Comparison of ENCODE assay signal across 8 cellular contexts in genomic region chr2:24359129-24359528, GRCh38. TPM values are rescaled to one million over a fixed set of nuclear protein-coding genes. Genes with fewer than 3 reads are reported as not detected.
DNase-seq lines count a peak whose midpoint lies in the region; ATAC-seq and TF ChIP-seq lines count a peak whose summit lies in the region.

No MANE protein-coding gene starts in this region.

- H4K20me1 ChIP-seq in Karpas-422 (ENCODE audit: insufficient read depth, low read depth, low read length), result no peaks in the 10 kb centered on the region

- H2AFZ ChIP-seq in Karpas-422 (ENCODE audit: low read length), result no peak overlapping the region

- H3K9me3 ChIP-seq in Karpas-422 (ENCODE audit: low read length), result no peaks in the 10 kb centered on the region

- H3K36me3 ChIP-seq in BJ (ENCODE audit: control insufficient read depth, insufficient read depth, low read length) (no peaks in the 10 kb centered on the region), Karpas-422 (ENCODE audit: insufficient read depth, low read length) (0 out of 2 replicates have a peak, but pooled peaks cover 5% of the 10 kb centered on the region)

- no peaks in the 10 kb centered on the region for H3K9me2 ChIP-seq in Karpas-422 (replicated peaks; ENCODE audit: insufficient read depth, low read length)

- H3K9me3 Mint-ChIP-seq in natural killer cell, result no peaks in the 10 kb centered on the region

- H3K4me2 ChIP-seq in Karpas-422 (ENCODE audit: low read depth, low read length, poor library complexity, severe bottlenecking), result peak overlapping the region; percentile 81

- peaks cover 37 to 40% of the 10 kb centered on the region in 2 donors for H3K4me1 Mint-ChIP-seq in natural killer cell

- H3K4me3 ChIP-seq in BJ (ENCODE audit: low read depth, low read length) (peak overlapping the region; percentile 88), Karpas-422 (ENCODE audit: low read length) (peak overlapping the region; percentile 73)

- H3K27me3 ChIP-seq in BJ (ENCODE audit: control insufficient read depth, insufficient read depth, low read length) (no peaks in the 10 kb centered on the region), Karpas-422 (ENCODE audit: low read length) (no peaks in the 10 kb centered on the region)

- peak overlapping the region; percentile 99 for H3K9ac ChIP-seq in Karpas-422 (ENCODE audit: low read length)

- POLR2A ChIA-PET in BJ (lab: Charles Lee), result no interaction called here

- no peak for TF ChIP-seq CTCF in BJ (IDR thresholded peaks at IDR 0.05; ENCODE audit: insufficient read depth, low read depth, low read length)
- no peak for TF ChIP-seq CTCF in natural killer cell (IDR thresholded peaks at IDR 0.05)

- DNase-seq in BJ (ENCODE audit: low read depth) (no peak), Karpas-422 (peak; percentile 57), natural killer cell (no peak), NCI-H2196 treated with DMSO at 0.1 percent for 48 hours (lab: John Stamatoyannopoulos, UW; ENCODE audit: unreplicated experiment) (no peak)

- no peaks in the 10 kb centered on the region for H3K27me3 Mint-ChIP-seq in natural killer cell (ENCODE audit: low read depth in 2 of 2)

- H3K79me2 ChIP-seq in Karpas-422 (ENCODE audit: low read length), result peaks cover 64% of the 10 kb centered on the region

- CTCF ChIA-PET in BJ (lab: Yijun Ruan, JAX), result interaction anchor here (1.2 kb wide), 1 partner anchor 469 kb away, joined by 3 read pairs; no protein-coding TSS in a partner anchor

- H3K27ac ChIP-seq in Karpas-422 (ENCODE audit: low read length), result peak overlapping the region; percentile 98
- peak overlapping the region; percentile 25 for H3K27ac ChIP-seq in cingulate gyrus (ENCODE audit: low read depth, low read length)

- ATAC-seq in natural killer cell (no peak), HG03469 (IDR thresholded peaks at IDR 0.05; ENCODE audit: unreplicated experiment) (no peak), HG03095 (IDR thresholded peaks at IDR 0.05; ENCODE audit: unreplicated experiment) (no peak), GM18861 (IDR thresholded peaks at IDR 0.05; ENCODE audit: unreplicated experiment) (no peak)

- peak overlapping the region; percentile 89 for H3K4me3 Mint-ChIP-seq in natural killer cell

- no peaks in the 10 kb centered on the region for H3K36me3 Mint-ChIP-seq in natural killer cell

- peak overlapping the region; percentile 87 to 93 for H3K27ac Mint-ChIP-seq in natural killer cell

- intact Hi-C loops in natural killer cell (cut with micrococcal nuclease), result loop anchor here (1.0 kb wide), 1 partner anchor 10 kb away; no protein-coding TSS in a partner anchor

- H3K4me1 ChIP-seq in Karpas-422 (ENCODE audit: low read length), result peaks cover 44% of the 10 kb centered on the region

RNA-seq across cellular contexts. Expression of gene ITSN2, which starts 1.2 kb away (rescaled TPM):
- polyA plus RNA-seq in BJ (2011; rRNA removed), result 16.3 and 20.4 TPM in 2 replicates
- polyA minus RNA-seq in BJ (2011; rRNA and poly(A)+ RNA removed), result 20.9 and 22.2 TPM in 2 replicates
- total RNA-seq in Karpas-422 (2014; rRNA removed; shearing (Covaris generic); ENCODE audit: low replicate concordance), result 96.0 and 126 TPM in 2 replicates
- total RNA-seq in natural killer cell, result 100 to 1,000 TPM; 101 to 118 (median 115) TPM
